18 cellular contexts compared by ENCODE assay signal in the genomic region with DNA sequence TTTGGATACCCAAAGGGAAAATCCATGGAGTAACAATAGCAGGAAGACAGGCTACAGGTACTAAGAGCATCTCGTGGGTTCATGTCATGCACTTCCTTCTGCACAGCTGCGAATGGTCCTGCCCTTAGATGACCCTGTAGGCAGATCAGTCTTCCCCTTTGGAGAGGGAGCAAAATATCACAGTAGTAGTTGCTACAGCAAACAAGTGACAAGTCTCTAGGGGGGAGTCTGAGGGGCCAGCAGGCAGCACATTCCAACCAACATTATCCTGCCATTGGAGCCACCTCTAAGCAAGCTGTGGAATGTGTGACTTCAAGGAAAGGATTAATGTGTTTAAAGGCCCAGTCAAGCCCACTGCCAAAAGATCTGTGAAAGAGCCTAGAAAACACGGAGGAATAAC.
DNase-seq lines count a peak whose midpoint lies in the region; ATAC-seq and TF ChIP-seq lines count a peak whose summit lies in the region.
"Had no signal": no experiment of that assay in that cellular context is flagged by ENCODE, and none has a peak within 500 bp of the region (broad histone marks: within the 10 kb centered on the region; RNA-seq: fewer than 3 reads in every experiment).

No MANE protein-coding gene starts in this region.

- no peak overlapping the region for H3K4me3 Mint-ChIP-seq in endothelial cell (ENCODE audit: unreplicated experiment)

- H3K9ac ChIP-seq in HUES64 (ENCODE audit: low read depth, low read length): 0 out of 2 replicates have a peak overlapping the region, but pooled peaks have one; percentile 12
- no peak overlapping the region for H3K9ac ChIP-seq in mesendoderm (ENCODE audit: low read length)

- H3K27ac Mint-ChIP-seq in endothelial cell (ENCODE audit: unreplicated experiment): peak overlapping the region; percentile 21

- peak overlapping the region; percentile 64 for H3K18ac ChIP-seq in mesendoderm (ENCODE audit: low read length)

- H3K36me3 ChIP-seq in HUES64 (ENCODE audit: insufficient read depth, low read length): no peaks in the 10 kb centered on the region
- no peaks in the 10 kb centered on the region for H3K36me3 ChIP-seq in mesendoderm (ENCODE audit: control insufficient read depth, insufficient read depth, low read length)

- peak overlapping the region; percentile 16 for H2BK120ac ChIP-seq in mesendoderm (ENCODE audit: low read depth, low read length)

- no peak overlapping the region for H3K4me2 ChIP-seq in mesendoderm (ENCODE audit: low read length)
- H3K4me2 ChIP-seq: A549 had no signal

- H3K27ac ChIP-seq in HUES64 (ENCODE audit: low read depth, low read length): peak overlapping the region; percentile 86
- H3K27ac ChIP-seq in mesendoderm (ENCODE audit: low read depth, low read length): peak overlapping the region; percentile 13
- H3K27ac ChIP-seq: A549 had no signal

- H3K9me3 Mint-ChIP-seq in endothelial cell (ENCODE audit: unreplicated experiment): no peaks in the 10 kb centered on the region

- H3K4me1 ChIP-seq in HUES64 (ENCODE audit: insufficient read depth, low read length): peaks cover 26% of the 10 kb centered on the region
- peaks cover 10% of the 10 kb centered on the region for H3K4me1 ChIP-seq in mesendoderm (ENCODE audit: control insufficient read depth, low read depth, low read length)
- H3K4me1 ChIP-seq: A549 had no signal

- no peak overlapping the region for H2BK15ac ChIP-seq in mesendoderm (replicated peaks; ENCODE audit: low read depth)

- TF ChIP-seq CTCF in endothelial cell (IDR thresholded peaks at IDR 0.05; ENCODE audit: unreplicated experiment): no peak

- H2AK5ac ChIP-seq in mesendoderm (ENCODE audit: low read length): no peak overlapping the region

- no peaks in the 10 kb centered on the region for H3K27me3 Mint-ChIP-seq in endothelial cell (ENCODE audit: unreplicated experiment)

- H4K5ac ChIP-seq in mesendoderm (ENCODE audit: low read length): no peak overlapping the region

- peak overlapping the region; percentile 0 for H3K56ac ChIP-seq in mesendoderm (ENCODE audit: low read length)

- no peak overlapping the region for H3K23ac ChIP-seq in mesendoderm (ENCODE audit: low read length)

- H4K8ac ChIP-seq in mesendoderm (ENCODE audit: low read depth, low read length): no peak overlapping the region

- WGBS in HUES64: 50% methylated on average over 3 of the region's 3 CpGs
- no CpG with 5 or more reads among the region's 3 CpGs for WGBS in mesendoderm (ENCODE audit: extremely low coverage, insufficient coverage, low lambda C conversion rate)

- H3K9me3 ChIP-seq in HUES64 (ENCODE audit: insufficient read depth, low read depth, low read length): peaks cover 10% of the 10 kb centered on the region
- H3K9me3 ChIP-seq: A549 had no signal

- H3K79me1 ChIP-seq in mesendoderm (ENCODE audit: low read length): no peaks in the 10 kb centered on the region

- no peaks in the 10 kb centered on the region for H3K79me2 ChIP-seq in mesendoderm (ENCODE audit: control insufficient read depth, insufficient read depth, low read length)

- H3K4me1 Mint-ChIP-seq in endothelial cell (ENCODE audit: unreplicated experiment): peaks cover 16% of the 10 kb centered on the region

- H3K4me3 ChIP-seq in HUES64 (ENCODE audit: low read length) (no peak overlapping the region), mesendoderm (ENCODE audit: low read length) (no peak overlapping the region)
- H3K4me3 ChIP-seq: A549 had no signal

- no peak overlapping the region for H2BK5ac ChIP-seq in mesendoderm (ENCODE audit: low read length)

- ATAC-seq in GM18909 (IDR thresholded peaks at IDR 0.05; ENCODE audit: poor library complexity, unreplicated experiment): no peak
- ATAC-seq in GM21526 (IDR thresholded peaks at IDR 0.05; ENCODE audit: low FRiP score, unreplicated experiment): no peak
- ATAC-seq: A549 had no signal

- peak overlapping the region; percentile 10 for H3K4ac ChIP-seq in mesendoderm (ENCODE audit: low read depth, low read length)

- H3K36me3 Mint-ChIP-seq in endothelial cell (ENCODE audit: low read depth, unreplicated experiment): no peaks in the 10 kb centered on the region

- DNase-seq in ELF-1 (ENCODE audit: low read depth, low spot score): peak; percentile 58
- no peak for DNase-seq in endothelial cell (ENCODE audit: low spot score)
- peak; percentile 96 for DNase-seq in mesendoderm
- DNase-seq in NCI-H2029 (lab: John Stamatoyannopoulos, UW): no peak
- DNase-seq in activated CD8-positive, alpha-beta memory T cell treated with anti-CD3 and anti-CD28 coated beads, Interleukin-2, amount 50 U/mL, for 48 hours: no peak
- DNase-seq: C1 segment of cervical spinal cord, DND-41, GDM1, H7, NCI-H1105, NCI-H1694, NCI-H2107, NCI-H345, NCI-H526 treated with DMSO at 0.1 percent for 48 hours had no signal

- H3K27me3 ChIP-seq in HUES64 (ENCODE audit: insufficient read depth, low read length) (no peaks in the 10 kb centered on the region), mesendoderm (ENCODE audit: insufficient read depth, low read length, poor library complexity) (no peaks in the 10 kb centered on the region)

Comparison
In these comparisons a context has a peak if more than half of its experiments do, and no peak if none do; other contexts are left out.
1. DNase-seq: peak in ELF-1 (single experiment) and mesendoderm (single experiment); none in endothelial cell (single experiment), NCI-H2029 (single experiment) and activated CD8-positive, alpha-beta memory T cell treated with anti-CD3 and anti-CD28 coated beads, Interleukin-2, amount 50 U/mL, for 48 hours (single experiment).